Comparison of ENCODE assay signal across 1 cellular context in genomic region chr10:14550471-14550941, GRCh38.
TF ChIP-seq lines count a peak whose summit lies in the region.

No MANE protein-coding gene starts in this region.

TF ChIP-seq in HepG2, 621 proteins besides CTCF, POLR2A, EP300 and RAD21 (continued from another document and continues in another):
- TF ChIP-seq NR2C2 (CRISPR knock-in tag; IDR thresholded peaks at IDR 0.05; ENCODE audit: borderline replicate concordance): peak; percentile 35; the same call in 1 of the 2 replicates
- TF ChIP-seq ZBTB21 (CRISPR knock-in tag; IDR thresholded peaks at IDR 0.05): peak; percentile 65; the same call in 1 of the 2 replicates
- no peak for TF ChIP-seq ZNF850 (CRISPR knock-in tag; conservative IDR thresholded peaks at IDR 0.05)
- TF ChIP-seq NR3C1 (CRISPR knock-in tag; IDR thresholded peaks at IDR 0.05): no peak
- TF ChIP-seq ARID5B (CRISPR knock-in tag; IDR thresholded peaks at IDR 0.05): peak; percentile 87; the same call in 1 of the 2 replicates
- no peak for TF ChIP-seq DR1 (CRISPR knock-in tag; IDR thresholded peaks at IDR 0.05)
- peak; percentile 87 for TF ChIP-seq GATAD2A (CRISPR knock-in tag; IDR thresholded peaks at IDR 0.05)
- peak; percentile 30; the same call in 1 of the 2 replicates for TF ChIP-seq ATF1 (CRISPR knock-in tag; IDR thresholded peaks at IDR 0.05)
- TF ChIP-seq ZIK1 (CRISPR knock-in tag; IDR thresholded peaks at IDR 0.05; ENCODE audit: borderline replicate concordance, low read depth): no peak
- TF ChIP-seq ESRRA (CRISPR knock-in tag; IDR thresholded peaks at IDR 0.05; ENCODE audit: low read depth): no peak
- no peak for TF ChIP-seq TRAFD1 (CRISPR knock-in tag; IDR thresholded peaks at IDR 0.05; ENCODE audit: borderline replicate concordance)
- no peak for TF ChIP-seq ELF3 (CRISPR knock-in tag; IDR thresholded peaks at IDR 0.05)
- no peak for TF ChIP-seq MEIS1 (CRISPR knock-in tag; IDR thresholded peaks at IDR 0.05; ENCODE audit: borderline replicate concordance)
- TF ChIP-seq ZFP36L2 (CRISPR knock-in tag; IDR thresholded peaks at IDR 0.05): no peak
- TF ChIP-seq E2F5 (CRISPR knock-in tag; conservative IDR thresholded peaks at IDR 0.05): no peak
- TF ChIP-seq ZNF12 (CRISPR knock-in tag; IDR thresholded peaks at IDR 0.05): no peak
- peak; percentile 44; the same call in 1 of the 2 replicates for TF ChIP-seq HNF1A (IDR thresholded peaks at IDR 0.05; ENCODE audit: low read depth)
- TF ChIP-seq HNF1A (CRISPR knock-in tag; IDR thresholded peaks at IDR 0.05; ENCODE audit: borderline replicate concordance): no peak; the same call in 1 of the 2 replicates
- TF ChIP-seq ZNF276 (CRISPR knock-in tag; IDR thresholded peaks at IDR 0.05; ENCODE audit: low read depth): no peak
- no peak for TF ChIP-seq ATRX (CRISPR knock-in tag; IDR thresholded peaks at IDR 0.05; ENCODE audit: borderline replicate concordance)
- no peak for TF ChIP-seq TIGD3 (CRISPR knock-in tag; IDR thresholded peaks at IDR 0.05; ENCODE audit: borderline replicate concordance)
- 0 out of 4 replicates have a peak, but pooled peaks of 1 of the 2 experiments have one; percentile 31 for TF ChIP-seq NR2F1 (CRISPR knock-in tag; IDR thresholded peaks at IDR 0.05)
- peak; percentile 44; the same call in 1 of the 2 replicates for TF ChIP-seq ZNF574 (CRISPR knock-in tag; IDR thresholded peaks at IDR 0.05)
- TF ChIP-seq REL (CRISPR knock-in tag; conservative IDR thresholded peaks at IDR 0.05): no peak
- TF ChIP-seq LBX2 (CRISPR knock-in tag; IDR thresholded peaks at IDR 0.05; ENCODE audit: borderline replicate concordance): no peak
- peak; percentile 34; the same call in 1 of the 2 replicates for TF ChIP-seq SOX13 (IDR thresholded peaks at IDR 0.05)
- peak in 1 of 2 experiments; percentile 84; a peak in 2 of 4 replicates for TF ChIP-seq SOX13 (CRISPR knock-in tag; conservative IDR thresholded peaks at IDR 0.05 in 1 of 2, IDR thresholded peaks at IDR 0.05 in 1 of 2)
- peak; percentile 64 for TF ChIP-seq TCF7 (IDR thresholded peaks at IDR 0.05; ENCODE audit: low read depth)
- 0 out of 2 replicates have a peak, but pooled peaks have one; percentile 29 for TF ChIP-seq DMAP1 (CRISPR knock-in tag; IDR thresholded peaks at IDR 0.05)
- no peak for TF ChIP-seq ZNF264 (CRISPR knock-in tag; IDR thresholded peaks at IDR 0.05)
- TF ChIP-seq PATZ1 (CRISPR knock-in tag; IDR thresholded peaks at IDR 0.05): peak; percentile 54; the same call in 1 of the 2 replicates
- TF ChIP-seq ZNF362 (CRISPR knock-in tag; IDR thresholded peaks at IDR 0.05; ENCODE audit: borderline replicate concordance): peak; percentile 79
- no peak for TF ChIP-seq BRCA1 (CRISPR knock-in tag; IDR thresholded peaks at IDR 0.05)
- peak; percentile 53; the same call in 1 of the 2 replicates for TF ChIP-seq ATF3 (CRISPR knock-in tag; IDR thresholded peaks at IDR 0.05)
- peak; percentile 18; the same call in 1 of the 2 replicates for TF ChIP-seq BHLHE40 (IDR thresholded peaks at IDR 0.05; ENCODE audit: low read length)
- TF ChIP-seq ZSCAN9 (CRISPR knock-in tag; IDR thresholded peaks at IDR 0.05; ENCODE audit: borderline replicate concordance): no peak
